20 cellular contexts compared by ENCODE assay signal in the genomic region with DNA sequence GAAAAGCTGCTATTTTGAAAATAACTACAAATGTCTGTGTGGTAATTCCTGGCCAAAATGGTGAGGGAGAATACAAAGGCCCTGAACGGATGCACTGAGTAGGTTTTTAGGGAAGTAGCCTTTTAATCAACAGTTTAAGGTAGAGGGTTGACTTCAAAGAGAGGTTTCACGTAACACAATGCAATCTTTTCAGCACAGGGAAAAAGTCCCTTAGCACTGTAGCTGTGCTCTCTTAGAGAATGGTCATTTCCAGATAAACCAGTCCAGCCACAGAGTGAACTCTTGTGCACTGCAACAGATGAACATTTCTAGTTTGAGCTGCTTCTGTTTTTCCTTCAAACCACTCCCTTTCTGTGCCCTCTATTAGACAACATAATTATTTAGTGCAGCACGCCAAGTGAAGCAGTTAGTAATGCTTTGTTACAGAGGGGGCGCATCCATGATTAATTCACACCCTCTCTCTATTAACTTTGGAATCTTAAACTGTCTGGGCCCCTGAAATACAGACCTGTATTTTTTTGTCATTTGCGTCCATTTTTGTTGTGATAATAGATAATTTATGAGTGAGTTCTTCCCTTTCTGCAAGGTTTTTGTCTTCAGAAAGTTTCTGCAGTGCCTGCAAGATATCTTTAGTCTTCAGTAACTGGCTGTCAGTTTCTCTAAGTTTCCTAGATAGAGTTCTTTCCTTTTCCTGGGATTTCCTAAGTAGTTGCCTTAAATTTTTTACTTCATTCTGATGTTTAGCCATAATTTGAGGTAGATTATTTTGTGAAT. TPM values are rescaled to one million over a fixed set of nuclear protein-coding genes. Genes with fewer than 3 reads are reported as not detected.
A peak's percentile ranks its signal among the peaks of the same experiment; 100 is the strongest.
DNase-seq lines count a peak whose midpoint lies in the region; ATAC-seq and TF ChIP-seq lines count a peak whose summit lies in the region.
"Had no signal": no experiment of that assay in that cellular context is flagged by ENCODE, and none has a peak within 500 bp of the region (broad histone marks: within the 10 kb centered on the region; RNA-seq: fewer than 3 reads in every experiment).

No MANE protein-coding gene starts in this region.

- peaks cover 9% of the 10 kb centered on the region for H3K36me3 Mint-ChIP-seq in brain
- H3K36me3 Mint-ChIP-seq: CD14-positive monocyte had no signal

- TF ChIP-seq CTCF in brain (conservative IDR thresholded peaks at IDR 0.05) = no peak

- H3K9me3 Mint-ChIP-seq in brain = no peaks in the 10 kb centered on the region
- H3K9me3 Mint-ChIP-seq: T-helper 2 cell treated with Interferon-gamma antibody and Interleukin-4, amounts not matched to agents 5 μg/mL and 100 μg/mL, for 36 hours had no signal

- DNase-seq in NCI-H748 (lab: John Stamatoyannopoulos, UW; ENCODE audit: unreplicated experiment) (peak; percentile 17), NCI-H748 treated with DMSO at 0.1 percent for 48 hours (lab: John Stamatoyannopoulos, UW) (no peak), KBM-7 (peak; percentile 9), renal cortical epithelial cell (ENCODE audit: low read depth) (peak; percentile 26), D341Med (ENCODE audit: low spot score) (no peak)
- DNase-seq in activated CD4-positive, CD25-positive, alpha-beta regulatory T cell (lab: John Stamatoyannopoulos, UW) = no peak
- DNase-seq: amygdala; cerebellar nuclear complex; DND-41; effector CD8-positive, alpha-beta T cell; heart left ventricle; Karpas-422; lower lobe of right lung; NCI-H1436 treated with DMSO at 0.1 percent for 48 hours; NCI-H446 treated with DMSO at 0.1 percent for 48 hours; upper lobe of right lung had no signal

- in situ Hi-C loops in KBM-7 (cut with MboI; ENCODE audit: low pct_unique_long_range_greater_than_20kb, low sequenced_read_pairs) = no loop called here

- H3K27me3 Mint-ChIP-seq in brain = peaks cover 3% of the 10 kb centered on the region

- H3K27ac Mint-ChIP-seq in brain = peak overlapping the region in 3 of 5 experiments; percentile 15 to 46 (median 28)
- H3K27ac Mint-ChIP-seq: CD14-positive monocyte; T-helper 2 cell treated with Interferon-gamma antibody and Interleukin-4, amounts not matched to agents 5 μg/mL and 100 μg/mL, for 36 hours had no signal

- no peak for ATAC-seq in GM19452 (IDR thresholded peaks at IDR 0.05; ENCODE audit: unreplicated experiment)
- ATAC-seq: heart left ventricle, lower lobe of right lung, upper lobe of right lung had no signal

- no peak overlapping the region for H3K4me3 Mint-ChIP-seq in brain
- H3K4me3 Mint-ChIP-seq: CD14-positive monocyte; T-helper 2 cell treated with Interferon-gamma antibody and Interleukin-4, amounts not matched to agents 5 μg/mL and 100 μg/mL, for 36 hours had no signal

- H3K4me1 Mint-ChIP-seq in brain = peaks cover 17% of the 10 kb centered on the region
- H3K4me1 Mint-ChIP-seq: CD14-positive monocyte had no signal

RNA-seq across cellular contexts. Expression of a gene that starts 22.9 kb away (rescaled TPM):
- polyA plus RNA-seq in brain (ENCODE audit: insufficient read depth, low read depth, low replicate concordance) = 0.17 TPM
- 3.1 and 3.6 TPM in 2 replicates for total RNA-seq in renal cortical epithelial cell
- polyA plus RNA-seq: CD14-positive monocyte had no signal

RNA-seq across cellular contexts. Expression of a gene that starts 29.1 kb away (rescaled TPM):
- 11.2 TPM for polyA plus RNA-seq in brain (ENCODE audit: insufficient read depth, low read depth, low replicate concordance)
- 2.1 TPM in 1 of 2 replicates, not detected in the other for total RNA-seq in renal cortical epithelial cell

Comparison
In these comparisons a context has a peak if more than half of its experiments do, and no peak if none do; other contexts are left out.
1. DNase-seq: peak in NCI-H748 (single experiment), KBM-7 (single experiment) and renal cortical epithelial cell (single experiment); none in NCI-H748 treated with DMSO at 0.1 percent for 48 hours (single experiment), activated CD4-positive, CD25-positive, alpha-beta regulatory T cell (0 of 4) and D341Med (single experiment).